1 cellular context compared by ENCODE assay signal in genomic region chr6:44002591-44003344, GRCh38.
TF ChIP-seq lines count a peak whose summit lies in the region.

No MANE protein-coding gene starts in this region.

TF ChIP-seq in SK-N-SH treated with all-trans-retinoic acid at 6 μM for 48 hours, 23 proteins besides CTCF, POLR2A, EP300 and RAD21 (continued from another document):
- TF ChIP-seq PATZ1 (CRISPR knock-in tag; IDR thresholded peaks at IDR 0.05; ENCODE audit: borderline replicate concordance) (no peak), ZNF70 (CRISPR knock-in tag; IDR thresholded peaks at IDR 0.05) (no peak), RARB (CRISPR knock-in tag; IDR thresholded peaks at IDR 0.05) (no peak), OSR1 (CRISPR knock-in tag; IDR thresholded peaks at IDR 0.05) (no peak), ESRRG (CRISPR knock-in tag; IDR thresholded peaks at IDR 0.05) (no peak)
